In the genomic region with DNA sequence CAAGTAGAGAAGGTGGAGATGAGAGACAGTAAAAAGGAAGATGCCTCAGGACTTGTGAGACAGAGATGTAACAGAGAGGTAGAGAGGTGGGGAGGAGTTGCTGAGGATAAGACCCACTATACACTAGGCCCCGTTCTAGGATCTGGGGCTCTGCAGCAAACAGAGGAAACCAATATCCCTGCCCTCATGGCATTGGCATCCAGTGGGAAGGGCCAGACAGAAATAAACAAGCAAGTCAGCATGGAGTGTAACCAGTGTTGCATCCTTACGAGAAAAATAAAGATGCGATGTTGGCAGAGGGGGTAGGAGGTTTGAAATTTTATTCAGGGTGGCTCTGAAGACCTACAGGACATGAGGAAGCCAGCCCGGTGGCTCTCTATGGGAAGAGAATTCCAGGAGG, we compare ENCODE assay signal across 20 cellular contexts. TPM values are rescaled to one million over a fixed set of nuclear protein-coding genes. Genes with fewer than 3 reads are reported as not detected.
DNase-seq lines count a peak whose midpoint lies in the region; ATAC-seq, FAIRE-seq and TF ChIP-seq lines count a peak whose summit lies in the region.
"Had no signal": no experiment of that assay in that cellular context is flagged by ENCODE, and none has a peak within 500 bp of the region (broad histone marks: within the 10 kb centered on the region; RNA-seq: fewer than 3 reads in every experiment).

No MANE protein-coding gene starts in this region.

- FAIRE-seq in A549 (lab: Jason Lieb, UNC), result no peak

- H3K9ac ChIP-seq in GM23248 (no peak overlapping the region), neuronal stem cell (ENCODE audit: low read depth, low read length, poor library complexity) (no peak overlapping the region)
- H3K9ac ChIP-seq: SK-N-SH had no signal

- H3K27ac ChIP-seq in A549, result peak overlapping the region; percentile 44 to 82; a peak in 4 of 6 replicates
- no peak overlapping the region for H3K27ac ChIP-seq in GM23248
- H3K27ac ChIP-seq in esophagus muscularis mucosa (replicated peaks in 1 of 4), result no peak overlapping the region
- no peak overlapping the region for H3K27ac ChIP-seq in neuronal stem cell (replicated peaks; ENCODE audit: low read length)
- H3K27ac ChIP-seq: Peyer's patch had no signal

- TF ChIP-seq EP300 in A549 (IDR thresholded peaks at IDR 0.05) (no peak), esophagus muscularis mucosa (IDR thresholded peaks at IDR 0.05) (no peak)

- H4K20me1 ChIP-seq in GM23248 (ENCODE audit: insufficient read depth), result no peaks in the 10 kb centered on the region

- H3K4me2 ChIP-seq in A549 (no peak overlapping the region), GM23248 (ENCODE audit: unreplicated experiment) (no peak overlapping the region), neuronal stem cell (ENCODE audit: insufficient read depth, low read length, poor library complexity, severe bottlenecking) (no peak overlapping the region)
- H3K4me2 ChIP-seq: GM23338, SK-N-SH had no signal

- no peaks in the 10 kb centered on the region for H3F3A ChIP-seq in GM23248 (ENCODE audit: insufficient read depth)

- H3K79me1 ChIP-seq in neuronal stem cell (ENCODE audit: low read depth, low read length), result no peaks in the 10 kb centered on the region

- H3K18ac ChIP-seq in neuronal stem cell (ENCODE audit: low read length), result no peak overlapping the region

- CTCF ChIA-PET in A549 (lab: Yijun Ruan, JAX), result interaction anchor here (0.5 to 2.5 kb wide), 7 partner anchors 11 to 187 kb away, joined by 3 to 11 read pairs (median 5); no protein-coding TSS in a partner anchor

- DNase-seq in A549 (ENCODE audit: low read depth in 1 of 2, low spot score in 1 of 2) (no peak), GM23248 (peak; percentile 55), esophagus muscularis mucosa (ENCODE audit: extremely low spot score) (peak; percentile 72), neuronal stem cell (ENCODE audit: low spot score) (no peak), GM10266 (ENCODE audit: extremely low spot score) (no peak)
- no peak for DNase-seq in stimulated activated naive CD4-positive, alpha-beta T cell treated with Interleukin-2 at 50 U/mL for 16 hours (lab: John Stamatoyannopoulos, UW)
- DNase-seq in activated T-cell treated with anti-CD3 and anti-CD28 coated beads, Interleukin-2, amount 50 U/mL, for 1 hour, result no peak
- DNase-seq: ACHN; CD4-positive, CD25-positive, alpha-beta regulatory T cell; KBM-7; MG63; NCI-H1092; NCI-H146; NCI-H2081 treated with DMSO at 0.1 percent for 48 hours; NCI-H510A treated with DMSO at 0.1 percent for 48 hours; Peyer's patch; SHP77; SK-N-SH had no signal

- H3K23ac ChIP-seq in neuronal stem cell (ENCODE audit: low read depth, low read length, poor library complexity), result no peak overlapping the region

- no peak for TF ChIP-seq POLR2A in A549 (IDR thresholded peaks at IDR 0.05; ENCODE audit: low read length)
- TF ChIP-seq POLR2A in esophagus muscularis mucosa (IDR thresholded peaks at IDR 0.05; ENCODE audit: low read depth), result no peak

- no peak overlapping the region for H2BK120ac ChIP-seq in neuronal stem cell (ENCODE audit: low read depth, low read length)

- H2AK5ac ChIP-seq in neuronal stem cell (ENCODE audit: low read depth, low read length), result no peak overlapping the region

- POLR2A ChIA-PET in A549 (lab: Yijun Ruan, JAX), result no interaction called here

- H4K91ac ChIP-seq in neuronal stem cell (ENCODE audit: low read depth, low read length, poor library complexity), result no peak overlapping the region

- no peak overlapping the region for H2BK12ac ChIP-seq in neuronal stem cell (ENCODE audit: low read length)

- H3K27me3 ChIP-seq in GM23248 (replicated peaks; ENCODE audit: insufficient read depth) (no peaks in the 10 kb centered on the region), esophagus muscularis mucosa (no peaks in the 10 kb centered on the region), neuronal stem cell (ENCODE audit: control insufficient read depth in 3 of 3, insufficient read depth in 3 of 3, low read depth in 1 of 3, low read length in 3 of 3) (no peaks in the 10 kb centered on the region)
- H3K27me3 ChIP-seq: MG63, Peyer's patch had no signal

- H3K9me3 ChIP-seq in A549, result no peaks in the 10 kb centered on the region
- no peaks in the 10 kb centered on the region for H3K9me3 ChIP-seq in GM23248 (ENCODE audit: low read depth)
- no peaks in the 10 kb centered on the region for H3K9me3 ChIP-seq in esophagus muscularis mucosa
- no peaks in the 10 kb centered on the region for H3K9me3 ChIP-seq in neuronal stem cell (replicated peaks in 1 of 2; ENCODE audit: control insufficient read depth in 2 of 2, insufficient read depth in 1 of 2, low read depth in 1 of 2, low read length in 2 of 2)
- H3K9me3 ChIP-seq: MG63, Peyer's patch, SK-N-SH had no signal

- in situ Hi-C loops in GM23248 (cut with MboI), result no loop called here

- intact Hi-C loops in esophagus muscularis mucosa (cut with DNase I), result no loop called here

- no peak overlapping the region for H4K8ac ChIP-seq in neuronal stem cell (ENCODE audit: low read depth, low read length)

- no peak for ATAC-seq in A549
- no peak for ATAC-seq in GM18858 (IDR thresholded peaks at IDR 0.05; ENCODE audit: unreplicated experiment)
- ATAC-seq: GM23338 had no signal

- H3K4ac ChIP-seq in neuronal stem cell (ENCODE audit: low read length), result no peak overlapping the region

- H3K36me3 ChIP-seq in GM23248 (ENCODE audit: low read depth), result no peaks in the 10 kb centered on the region
- H3K36me3 ChIP-seq in esophagus muscularis mucosa, result no peaks in the 10 kb centered on the region
- no peaks in the 10 kb centered on the region for H3K36me3 ChIP-seq in neuronal stem cell (replicated peaks in 1 of 2; ENCODE audit: control insufficient read depth in 2 of 2, insufficient read depth in 2 of 2, low read length in 2 of 2)
- H3K36me3 ChIP-seq: MG63, Peyer's patch had no signal

- H2BK15ac ChIP-seq in neuronal stem cell (ENCODE audit: low read length), result no peak overlapping the region

- TF ChIP-seq CTCF in A549 (IDR thresholded peaks at IDR 0.05) (no peak), esophagus muscularis mucosa (IDR thresholded peaks at IDR 0.05) (no peak), GM10266 (IDR thresholded peaks at IDR 0.05; ENCODE audit: control insufficient read depth, insufficient read depth, low read depth, missing control alignments) (no peak)

- WGBS in A549 (ENCODE audit: missing lambda C conversion rate), result 88% methylated on average over 4 of the region's 4 CpGs
- WGBS in GM23248 (ENCODE audit: low coverage in 1 of 2, low lambda C conversion rate in 2 of 2, missing lambda C conversion rate in 2 of 2), 2 experiments, result 31 to 40% methylated on average over 4 of the region's 4 CpGs
- 86% methylated on average over 4 of the region's 4 CpGs for WGBS in esophagus muscularis mucosa
- no CpG with 5 or more reads among the region's 4 CpGs for WGBS in neuronal stem cell (ENCODE audit: extremely low coverage in 2 of 2, insufficient read length in 2 of 2, insufficient replicate concordance in 1 of 2), 2 donors

- H2AFZ ChIP-seq in GM23248 (peak overlapping the region; percentile 66), neuronal stem cell (ENCODE audit: low read length) (peak overlapping the region; percentile 13)
- H2AFZ ChIP-seq: GM23338 had no signal

- no peak overlapping the region for H3K4me3 ChIP-seq in A549
- no peak overlapping the region for H3K4me3 ChIP-seq in GM23248
- H3K4me3 ChIP-seq in esophagus muscularis mucosa, result no peak overlapping the region
- H3K4me3 ChIP-seq in neuronal stem cell (ENCODE audit: low read length in 2 of 2), result no peak overlapping the region
- H3K4me3 ChIP-seq: GM23338, MG63, Peyer's patch had no signal

- H2BK5ac ChIP-seq in neuronal stem cell (ENCODE audit: low read length), result no peak overlapping the region

- no peak for TF ChIP-seq RAD21 in A549 (conservative IDR thresholded peaks at IDR 0.05 in 1 of 2, IDR thresholded peaks at IDR 0.05 in 1 of 2)

- no peaks in the 10 kb centered on the region for H3K79me2 ChIP-seq in GM23248 (ENCODE audit: insufficient read depth)

- H3K9me2 ChIP-seq in GM23248 (ENCODE audit: insufficient read depth), result no peaks in the 10 kb centered on the region
- H3K9me2 ChIP-seq: SK-N-SH had no signal

- peaks cover 31% of the 10 kb centered on the region for H3K4me1 ChIP-seq in A549
- peaks cover 8% of the 10 kb centered on the region for H3K4me1 ChIP-seq in GM23248 (ENCODE audit: insufficient read depth)
- peaks cover 29 to 43% (median 38%) of the 10 kb centered on the region in 4 donors for H3K4me1 ChIP-seq in esophagus muscularis mucosa
- H3K4me1 ChIP-seq in neuronal stem cell (ENCODE audit: control insufficient read depth in 2 of 2, insufficient read depth in 1 of 2, low read depth in 1 of 2, low read length in 2 of 2), result no peaks in the 10 kb centered on the region

- H3K14ac ChIP-seq in neuronal stem cell (ENCODE audit: low read length), result no peak overlapping the region

TF ChIP-seq in A549, 52 proteins besides CTCF, POLR2A, EP300 and RAD21 (continues in another document):
- TF ChIP-seq CEBPB (IDR thresholded peaks at IDR 0.05), result no peak
- no peak for TF ChIP-seq RARB (CRISPR knock-in tag; IDR thresholded peaks at IDR 0.05)
- TF ChIP-seq, protein P1, sequence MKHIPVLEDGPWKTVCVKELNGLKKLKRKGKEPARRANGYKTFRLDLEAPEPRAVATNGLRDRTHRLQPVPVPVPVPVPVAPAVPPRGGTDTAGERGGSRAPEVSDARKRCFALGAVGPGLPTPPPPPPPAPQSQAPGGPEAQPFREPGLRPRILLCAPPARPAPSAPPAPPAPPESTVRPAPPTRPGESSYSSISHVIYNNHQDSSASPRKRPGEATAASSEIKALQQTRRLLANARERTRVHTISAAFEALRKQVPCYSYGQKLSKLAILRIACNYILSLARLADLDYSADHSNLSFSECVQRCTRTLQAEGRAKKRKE (CRISPR knock-in tag; IDR thresholded peaks at IDR 0.05; ENCODE audit: low read depth), result no peak
- no peak for TF ChIP-seq MYC (IDR thresholded peaks at IDR 0.05; ENCODE audit: borderline replicate concordance, low read length)

RNA-seq across cellular contexts. Expression of a gene that starts 22.0 kb away (rescaled TPM):
- polyA plus RNA-seq in A549 (2011; rRNA removed) (14.2 and 16.0 TPM in 2 replicates), A549 (2017; fragmentation: RNase III; extraction: RNeasy Plus Mini Kit Qiagen cat#74134 plus additional on column Dnase treatment) (22.1 to 25.9 TPM (median 24.3 TPM) in 3 replicates), GM23248 (2016; fragmentation: Nextera tagmentation; extraction: Ambion mirVana) (1.6 and 1.9 TPM in 2 replicates)
- 20.3 and 22.7 TPM in 2 replicates for polyA plus RNA-seq in A549 (2012; cell fraction: cytosol; rRNA removed)
- 60.4 and 64.3 TPM in 2 replicates for polyA plus RNA-seq in A549 (2012; cell fraction: nucleus; rRNA removed)
- polyA minus RNA-seq in A549 (2011; rRNA and poly(A)+ RNA removed), result 8.3 and 12.0 TPM in 2 replicates
- total RNA-seq in GM23248 (2014; rRNA removed; shearing (Covaris generic)), result 5.2 and 13.3 TPM in 2 replicates
- total RNA-seq in esophagus muscularis mucosa, result 10 to 100 TPM; 18.7 to 27.9 (median 26.6) TPM
- 3.0 TPM for polyA plus RNA-seq in neuronal stem cell (2013, experiment 1 of 2)
- polyA plus RNA-seq in neuronal stem cell (2013, experiment 2 of 2), result 3.2 TPM

Comparison
In these comparisons a context has a peak if more than half of its experiments do, and no peak if none do; other contexts are left out.
1. DNase-seq: peak in GM23248 (single experiment) and esophagus muscularis mucosa (single experiment); none in A549 (0 of 2), neuronal stem cell (single experiment), stimulated activated naive CD4-positive, alpha-beta T cell treated with Interleukin-2 at 50 U/mL for 16 hours (single experiment), activated T-cell treated with anti-CD3 and anti-CD28 coated beads, Interleukin-2, amount 50 U/mL, for 1 hour (single experiment) and GM10266 (single experiment).
2. H3K27ac ChIP-seq: peak in A549 (2 of 2); none in GM23248 (single experiment), esophagus muscularis mucosa (0 of 4) and neuronal stem cell (single experiment).